ENCODE assay signal across 8 cellular contexts in genomic region chr16:24445216-24445615, GRCh38.
"Had no signal": no experiment of that assay in that cellular context is flagged by ENCODE, and none has a peak within 500 bp of the region (broad histone marks: within the 10 kb centered on the region; RNA-seq: fewer than 3 reads in every experiment).

No MANE protein-coding gene starts in this region.

- H3K27ac ChIP-seq: HL-60 had no signal

- H2AFZ ChIP-seq: GM23338 had no signal

- H3K36me3 Mint-ChIP-seq: IgD-negative memory B cell had no signal

- H3K9me3 Mint-ChIP-seq: HFFc6 had no signal

- H3K4me1 Mint-ChIP-seq: GM23338 had no signal

- H3K4me3 ChIP-seq: GM23338, HAP-1 had no signal

- H3K4me2 ChIP-seq: GM23338 had no signal

- DNase-seq: H7, HFFc6, KG1 had no signal

- H3K4me1 ChIP-seq: HAP-1 had no signal

- H3K27ac Mint-ChIP-seq: GM23338, HFFc6, IgD-negative memory B cell had no signal

- ATAC-seq: GM23338, HCT116 had no signal

- H3K4me3 Mint-ChIP-seq: GM23338, HFFc6, IgD-negative memory B cell had no signal

- H3K9me3 ChIP-seq: HAP-1 had no signal

- H3K36me3 ChIP-seq: HAP-1 had no signal
